Comparison of ENCODE assay signal across 25 cellular contexts in genomic region chr18:11071300-11071699, GRCh38.
DNase-seq lines count a peak whose midpoint lies in the region; ATAC-seq, FAIRE-seq and TF ChIP-seq lines count a peak whose summit lies in the region.
"Had no signal": no experiment of that assay in that cellular context is flagged by ENCODE, and none has a peak within 500 bp of the region (broad histone marks: within the 10 kb centered on the region; RNA-seq: fewer than 3 reads in every experiment).

No MANE protein-coding gene starts in this region.

- DNase-seq in GM12891 (ENCODE audit: insufficient read length, low spot score) (no peak), GM12878 (ENCODE audit: low read depth, low spot score) (no peak), esophagus muscularis mucosa (ENCODE audit: extremely low spot score) (peak; percentile 60), putamen (ENCODE audit: low spot score) (peak; percentile 35), KG1 (lab: John Stamatoyannopoulos, UW) (no peak)
- no peak for DNase-seq in stimulated activated CD4-positive, alpha-beta T cell treated with anti-CD3 and anti-CD28 coated beads, Interleukin-4, amount 100 ng/mL, for 24 hours
- no peak for DNase-seq in stimulated activated naive CD8-positive, alpha-beta T cell treated with anti-CD3 and anti-CD28 coated beads, Interleukin-15, amount 100 ng/mL, for 72 hours
- DNase-seq: CD4-positive, CD25-positive, alpha-beta regulatory T cell; DMS53; GOT3; MV-4-11; NCI-H1105; NCI-H146; NCI-H1930; NCI-H2107; NCI-H446; NCI-H524 treated with DMSO at 0.1 percent for 48 hours; NCI-H774; PC-9; Right ventricle myocardium superior had no signal

- H3K9me3 Mint-ChIP-seq in stimulated activated naive CD8-positive, alpha-beta T cell treated with anti-CD3 and anti-CD28 coated beads, Interleukin-15, amount 100 ng/mL, for 72 hours, result peaks cover 0 to 3% of the 10 kb centered on the region in 2 donors

- SMC1A ChIA-PET in GM12878 (lab: Charles Lee; ENCODE audit: uncharacterized antibody, unreplicated experiment), result interaction anchor here (1.0 to 4.1 kb wide), 6 partner anchors 14 to 220 kb away, joined by 3 to 17 read pairs (median 5); no protein-coding TSS in a partner anchor

- H3K36me3 ChIP-seq in GM12878 (ENCODE audit: control insufficient read depth in 2 of 2, insufficient read depth in 2 of 2, low read length in 1 of 2) (no peaks in the 10 kb centered on the region; a peak in 1 of 4 replicates), esophagus muscularis mucosa (no peaks in the 10 kb centered on the region)
- H3K36me3 ChIP-seq: BLaER1, SJSA1 had no signal

- H4K20me1 ChIP-seq in GM12878 (ENCODE audit: control insufficient read depth, insufficient read depth), result no peaks in the 10 kb centered on the region
- H4K20me1 ChIP-seq: BLaER1 had no signal

- peaks cover 46% of the 10 kb centered on the region for H3K79me2 ChIP-seq in GM12878 (ENCODE audit: control insufficient read depth, insufficient read depth, low read length)

- peaks cover under 1% of the 10 kb centered on the region for H3K27me3 Mint-ChIP-seq in stimulated activated naive CD8-positive, alpha-beta T cell treated with anti-CD3 and anti-CD28 coated beads, Interleukin-15, amount 100 ng/mL, for 72 hours
- H3K27me3 Mint-ChIP-seq: CD4-positive, CD25-positive, alpha-beta regulatory T cell had no signal

- no peaks in the 10 kb centered on the region for H3K4me1 Mint-ChIP-seq in stimulated activated naive CD8-positive, alpha-beta T cell treated with anti-CD3 and anti-CD28 coated beads, Interleukin-15, amount 100 ng/mL, for 72 hours
- H3K4me1 Mint-ChIP-seq: CD4-positive, CD25-positive, alpha-beta regulatory T cell had no signal

- TF ChIP-seq RAD21 in GM12878 (IDR thresholded peaks at IDR 0.05; ENCODE audit: insufficient read depth, low read depth, low read length), result no peak

- no peak overlapping the region for H3K4me3 Mint-ChIP-seq in stimulated activated naive CD8-positive, alpha-beta T cell treated with anti-CD3 and anti-CD28 coated beads, Interleukin-15, amount 100 ng/mL, for 72 hours
- H3K4me3 Mint-ChIP-seq: CD4-positive, CD25-positive, alpha-beta regulatory T cell had no signal

- WGBS in GM12878 (ENCODE audit: insufficient coverage, insufficient replicate concordance, low lambda C conversion rate, missing lambda C conversion rate), result 19% methylated on average over 4 of the region's 4 CpGs
- 71% methylated on average over 4 of the region's 4 CpGs for WGBS in esophagus muscularis mucosa

- H3K9ac ChIP-seq in GM12878 (ENCODE audit: control insufficient read depth, insufficient read depth, low read length), result no peak overlapping the region
- H3K9ac ChIP-seq: BLaER1 had no signal

- in situ Hi-C loops in GM12878 (cut with MboI), result no loop called here

- H3K27me3 ChIP-seq in GM12878 (replicated peaks in 1 of 2; ENCODE audit: control insufficient read depth in 2 of 2, insufficient read depth in 2 of 2, low read length in 1 of 2), result no peaks in the 10 kb centered on the region
- no peaks in the 10 kb centered on the region for H3K27me3 ChIP-seq in esophagus muscularis mucosa
- H3K27me3 ChIP-seq: BLaER1, SJSA1 had no signal

- CTCF ChIA-PET in GM12878 (lab: Yijun Ruan, JAX), result interaction anchor here (1.1 to 1.2 kb wide), 2 partner anchors 14 to 23 kb away, joined by 3 read pairs; no protein-coding TSS in a partner anchor

- no peak overlapping the region for H2AFZ ChIP-seq in GM12878 (ENCODE audit: control insufficient read depth, low read depth, low read length)
- H2AFZ ChIP-seq: PC-9 had no signal

- peaks cover 4% of the 10 kb centered on the region; the same call in 2 of the 3 replicates for H3K9me3 ChIP-seq in GM12878 (replicated peaks; ENCODE audit: control insufficient read depth, insufficient read depth, low read length)
- H3K9me3 ChIP-seq in esophagus muscularis mucosa, result peaks cover 0 to 7% (median 0%) of the 10 kb centered on the region in 4 donors
- H3K9me3 ChIP-seq: SJSA1 had no signal

- intact Hi-C loops in GM12878 (cut with micrococcal nuclease; ENCODE audit: unreplicated experiment), result no loop called here
- intact Hi-C loops in esophagus muscularis mucosa (cut with DNase I), result no loop called here

- no TSS peak for BruUV-seq in GM12878 (replicated peaks; lab: Mats Ljungman, UMichigan)

- no peak overlapping the region for H3K27ac Mint-ChIP-seq in stimulated activated naive CD8-positive, alpha-beta T cell treated with anti-CD3 and anti-CD28 coated beads, Interleukin-15, amount 100 ng/mL, for 72 hours
- H3K27ac Mint-ChIP-seq: CD4-positive, CD25-positive, alpha-beta regulatory T cell had no signal

- POLR2A ChIA-PET in GM12878 (lab: Charles Lee), result interaction anchor here (0.6 kb wide), 1 partner anchor 14 kb away, joined by 3 read pairs; no protein-coding TSS in a partner anchor

- RAD21 ChIA-PET in GM12878 (lab: Charles Lee; ENCODE audit: unreplicated experiment), result interaction anchor here (1.0 kb wide), 1 partner anchor 71 kb away, joined by 3 read pairs; no protein-coding TSS in a partner anchor

- ATAC-seq in GM12878, result peak; percentile 34
- ATAC-seq in HG03097 (IDR thresholded peaks at IDR 0.05; ENCODE audit: low FRiP score, unreplicated experiment), result no peak
- no peak for ATAC-seq in stimulated activated naive CD8-positive, alpha-beta T cell treated with anti-CD3 and anti-CD28 coated beads, Interleukin-15, amount 100 ng/mL, for 72 hours
- ATAC-seq: K562 had no signal

- TF ChIP-seq POLR2A in GM12891 (IDR thresholded peaks at IDR 0.05; ENCODE audit: low read depth, low read length) (no peak), GM12878 (IDR thresholded peaks at IDR 0.05; ENCODE audit: low read depth, low read length) (no peak), esophagus muscularis mucosa (IDR thresholded peaks at IDR 0.05; ENCODE audit: low read depth) (no peak)

- TF ChIP-seq CTCF in GM12878 (IDR thresholded peaks at IDR 0.05 in 2 of 3, conservative IDR thresholded peaks at IDR 0.05 in 1 of 3; ENCODE audit: control insufficient read depth in 2 of 3, extremely low read depth in 1 of 3, insufficient read depth in 1 of 3, low read depth in 3 of 3, low read length in 3 of 3) (no peak), esophagus muscularis mucosa (IDR thresholded peaks at IDR 0.05) (no peak)

- no peak overlapping the region for H3K4me2 ChIP-seq in GM12878 (ENCODE audit: control insufficient read depth, insufficient read depth)
- H3K4me2 ChIP-seq: BLaER1, PC-9 had no signal

- no peak overlapping the region for H3K27ac ChIP-seq in GM12878 (ENCODE audit: control insufficient read depth, insufficient read depth)
- no peak overlapping the region for H3K27ac ChIP-seq in esophagus muscularis mucosa (replicated peaks in 1 of 4)
- H3K27ac ChIP-seq: BLaER1, PC-9, SJSA1 had no signal

- H3K4me1 ChIP-seq in GM12878 (ENCODE audit: control insufficient read depth, insufficient read depth, low read length) (peaks cover 4% of the 10 kb centered on the region; the same call in 1 of the 2 replicates), esophagus muscularis mucosa (no peaks in the 10 kb centered on the region)
- H3K4me1 ChIP-seq: BLaER1 had no signal

- H3K4me3 ChIP-seq in GM12878 (no peak overlapping the region), esophagus muscularis mucosa (no peak overlapping the region)
- H3K4me3 ChIP-seq: BLaER1, K562, PC-9, SJSA1 had no signal

- FAIRE-seq in GM12891 (lab: Jason Lieb, UNC) (peak; percentile 69), GM12878 (lab: Jason Lieb, UNC) (no peak)
- FAIRE-seq: G401.6, K562 had no signal

- TF ChIP-seq EP300 in GM12878 (IDR thresholded peaks at IDR 0.05; ENCODE audit: borderline replicate concordance in 1 of 2, control insufficient read depth in 1 of 2, low read depth in 2 of 2, low read length in 2 of 2) (no peak), esophagus muscularis mucosa (IDR thresholded peaks at IDR 0.05) (no peak)

TF ChIP-seq in GM12891, 5 proteins besides CTCF, POLR2A, EP300 and RAD21:
- TF ChIP-seq PAX5 (IDR thresholded peaks at IDR 0.05; ENCODE audit: insufficient read depth, low read length, severe bottlenecking) (no peak), POU2F2 (IDR thresholded peaks at IDR 0.05; ENCODE audit: low read depth, low read length) (no peak), POLR2AphosphoS5 (IDR thresholded peaks at IDR 0.05; ENCODE audit: low read depth, low read length) (no peak), TAF1 (IDR thresholded peaks at IDR 0.05; ENCODE audit: low read depth, low read length) (no peak), SPI1 (IDR thresholded peaks at IDR 0.05; ENCODE audit: low read depth, low read length) (no peak)
TF ChIP-seq in GM12891: peak in this region for 0.

TF ChIP-seq in GM12878, 131 proteins besides CTCF, POLR2A, EP300 and RAD21:
- peak; percentile 39; the same call in 1 of the 2 replicates for TF ChIP-seq IKZF1 (conservative IDR thresholded peaks at IDR 0.05)
- no peak for TF ChIP-seq FOS (IDR thresholded peaks at IDR 0.05; ENCODE audit: borderline replicate concordance, extremely low read depth, insufficient read length)

Comparison
In these comparisons a context has a peak if more than half of its experiments do, and no peak if none do; other contexts are left out.
1. DNase-seq: peak in esophagus muscularis mucosa (single experiment) and putamen (single experiment); none in GM12891 (single experiment), GM12878 (single experiment), stimulated activated CD4-positive, alpha-beta T cell treated with anti-CD3 and anti-CD28 coated beads, Interleukin-4, amount 100 ng/mL, for 24 hours (single experiment), stimulated activated naive CD8-positive, alpha-beta T cell treated with anti-CD3 and anti-CD28 coated beads, Interleukin-15, amount 100 ng/mL, for 72 hours (0 of 2) and KG1 (single experiment).